In the genomic region with DNA sequence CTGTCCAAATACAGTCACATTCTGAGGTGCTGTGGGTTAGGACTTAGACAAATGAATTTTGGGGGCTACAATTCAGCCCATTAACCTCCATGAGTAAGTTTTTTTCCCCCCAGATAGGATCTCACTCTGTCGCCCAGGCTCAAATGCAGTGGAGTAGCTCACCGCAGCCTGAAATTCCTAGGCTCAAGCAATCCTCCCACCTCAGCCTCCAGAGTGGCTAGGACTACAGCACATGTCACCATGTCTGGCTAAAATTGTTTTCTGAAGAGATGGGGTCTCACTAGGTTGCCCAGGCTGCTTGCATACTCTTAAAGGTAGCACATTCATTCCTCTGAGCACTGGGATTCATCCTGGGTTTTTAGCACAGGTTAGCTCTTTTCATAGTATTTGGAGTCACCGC, we compare ENCODE assay signal across 17 cellular contexts. TPM values are rescaled to one million over a fixed set of nuclear protein-coding genes. Genes with fewer than 3 reads are reported as not detected.
DNase-seq lines count a peak whose midpoint lies in the region; ATAC-seq, FAIRE-seq and TF ChIP-seq lines count a peak whose summit lies in the region.
"Had no signal": no experiment of that assay in that cellular context is flagged by ENCODE, and none has a peak within 500 bp of the region (broad histone marks: within the 10 kb centered on the region; RNA-seq: fewer than 3 reads in every experiment).

No MANE protein-coding gene starts in this region.

- H3K27me3 ChIP-seq in K562 (ENCODE audit: control insufficient read depth in 2 of 2, insufficient read depth in 2 of 2, low read length in 2 of 2), result no peaks in the 10 kb centered on the region
- H3K27me3 ChIP-seq: BE2C had no signal

- peaks cover 9% of the 10 kb centered on the region; the same call in 1 of the 2 replicates for H4K20me1 ChIP-seq in K562 (replicated peaks; ENCODE audit: control insufficient read depth, insufficient read depth, low read length)

- no peak overlapping the region for H3K9ac ChIP-seq in K562 (ENCODE audit: insufficient read depth in 1 of 2, low read depth in 2 of 2, low read length in 2 of 2)

- no peak overlapping the region for H3K4me3 ChIP-seq in K562

- FAIRE-seq in K562 (lab: Jason Lieb, UNC), result no peak
- FAIRE-seq: H1 had no signal

- no peaks in the 10 kb centered on the region for H3K9me1 ChIP-seq in K562 (ENCODE audit: control insufficient read depth, insufficient read depth, low read length)

- in situ Hi-C loops in K562 (cut with MboI), result loop anchor here (10.0 kb wide), 1 partner anchor 371 kb away; no protein-coding TSS in a partner anchor

- TF ChIP-seq CTCF in natural killer cell (IDR thresholded peaks at IDR 0.05) (no peak), K562 (IDR thresholded peaks at IDR 0.05 in 2 of 3, conservative IDR thresholded peaks at IDR 0.05 in 1 of 3; ENCODE audit: insufficient read depth in 2 of 3, low read depth in 1 of 3, low read length in 3 of 3) (no peak), glutamatergic neuron (IDR thresholded peaks at IDR 0.05; ENCODE audit: partially characterized antibody, unreplicated experiment) (no peak)

- H2AFZ ChIP-seq in K562 (ENCODE audit: low read depth, low read length), result no peak overlapping the region

- no peak overlapping the region for H3K4me3 Mint-ChIP-seq in natural killer cell
- no peak overlapping the region for H3K4me3 Mint-ChIP-seq in natural killer cell treated with Interleukin-12 subunit alpha and Interleukin-12 subunit beta and Interleukin-15 and Interleukin-18, amount 100 ng/mL, for 72 hours
- no peak overlapping the region for H3K4me3 Mint-ChIP-seq in T-helper 17 cell
- H3K4me3 Mint-ChIP-seq in glutamatergic neuron (ENCODE audit: unreplicated experiment), result no peak overlapping the region
- H3K4me3 Mint-ChIP-seq: CD4-positive, CD25-positive, alpha-beta regulatory T cell; H9 had no signal

- 94% methylated on average over 3 of the region's 3 CpGs for WGBS in K562 (ENCODE audit: insufficient coverage, low coverage, missing lambda C conversion rate)

- no peak overlapping the region for H3K4me2 ChIP-seq in K562 (ENCODE audit: insufficient read depth, low read length)

- ATAC-seq in natural killer cell (no peak), T-helper 17 cell (no peak), K562 (no peak)
- no peak for ATAC-seq in natural killer cell treated with Interleukin-12 subunit alpha and Interleukin-12 subunit beta and Interleukin-15 and Interleukin-18, amount 100 ng/mL, for 72 hours

- peaks cover 37% of the 10 kb centered on the region for H3K36me3 Mint-ChIP-seq in natural killer cell
- H3K36me3 Mint-ChIP-seq in natural killer cell treated with Interleukin-12 subunit alpha and Interleukin-12 subunit beta and Interleukin-15 and Interleukin-18, amount 100 ng/mL, for 72 hours, result peaks cover 36% of the 10 kb centered on the region
- peaks cover 13% of the 10 kb centered on the region for H3K36me3 Mint-ChIP-seq in T-helper 17 cell (ENCODE audit: low read depth)
- no peaks in the 10 kb centered on the region for H3K36me3 Mint-ChIP-seq in glutamatergic neuron (ENCODE audit: unreplicated experiment)

- POLR2A ChIA-PET in K562 (lab: Yijun Ruan, JAX), result interaction anchor here (0.6 to 2.0 kb wide), 5 partner anchors 10 to 19 kb away, joined by 3 to 5 read pairs (median 3); no protein-coding TSS in a partner anchor

- peaks cover 50 to 51% of the 10 kb centered on the region in 2 donors for H3K4me1 Mint-ChIP-seq in natural killer cell
- peaks cover 15 to 26% of the 10 kb centered on the region in 2 donors for H3K4me1 Mint-ChIP-seq in natural killer cell treated with Interleukin-12 subunit alpha and Interleukin-12 subunit beta and Interleukin-15 and Interleukin-18, amount 100 ng/mL, for 72 hours (ENCODE audit: low read depth in 2 of 2)
- H3K4me1 Mint-ChIP-seq in T-helper 17 cell, result peaks cover 19% of the 10 kb centered on the region
- no peaks in the 10 kb centered on the region for H3K4me1 Mint-ChIP-seq in glutamatergic neuron (ENCODE audit: low read depth, unreplicated experiment)

- H3K27me3 Mint-ChIP-seq in natural killer cell (ENCODE audit: low read depth in 2 of 2) (no peaks in the 10 kb centered on the region), T-helper 17 cell (no peaks in the 10 kb centered on the region), glutamatergic neuron (ENCODE audit: unreplicated experiment) (peaks cover 3% of the 10 kb centered on the region)
- H3K27me3 Mint-ChIP-seq in natural killer cell treated with Interleukin-12 subunit alpha and Interleukin-12 subunit beta and Interleukin-15 and Interleukin-18, amount 100 ng/mL, for 72 hours, result no peaks in the 10 kb centered on the region
- H3K27me3 Mint-ChIP-seq: CD4-positive, CD25-positive, alpha-beta regulatory T cell had no signal

- peaks cover 59% of the 10 kb centered on the region for H3K79me2 ChIP-seq in K562 (ENCODE audit: control insufficient read depth, insufficient read depth, low read length)

- no peak overlapping the region for H3K27ac ChIP-seq in K562 (ENCODE audit: extremely low read depth, low read depth, low read length)

- intact Hi-C loops in natural killer cell (cut with micrococcal nuclease), result no loop called here
- intact Hi-C loops in K562 (cut with micrococcal nuclease), result no loop called here

- BruUV-seq in K562 (replicated peaks; lab: Mats Ljungman, UMichigan), result TSS peak; percentile 3

- H3K27ac Mint-ChIP-seq in natural killer cell (peak overlapping the region; percentile 47 to 58), T-helper 17 cell (peak overlapping the region; percentile 41), glutamatergic neuron (ENCODE audit: unreplicated experiment) (no peak overlapping the region)
- H3K27ac Mint-ChIP-seq in natural killer cell treated with Interleukin-12 subunit alpha and Interleukin-12 subunit beta and Interleukin-15 and Interleukin-18, amount 100 ng/mL, for 72 hours, result peak overlapping the region in 1 of 2 donors; percentile 36

- TF ChIP-seq RAD21 in K562 (CRISPR knock-in tag; conservative IDR thresholded peaks at IDR 0.05 in 1 of 2, IDR thresholded peaks at IDR 0.05 in 1 of 2), result no peak

- TF ChIP-seq EP300 in K562 (IDR thresholded peaks at IDR 0.05; ENCODE audit: low read length), result no peak

- H3K9me3 Mint-ChIP-seq in natural killer cell, result no peaks in the 10 kb centered on the region
- no peaks in the 10 kb centered on the region for H3K9me3 Mint-ChIP-seq in natural killer cell treated with Interleukin-12 subunit alpha and Interleukin-12 subunit beta and Interleukin-15 and Interleukin-18, amount 100 ng/mL, for 72 hours
- H3K9me3 Mint-ChIP-seq in glutamatergic neuron (ENCODE audit: unreplicated experiment), result no peaks in the 10 kb centered on the region
- H3K9me3 Mint-ChIP-seq: CD4-positive, CD25-positive, alpha-beta regulatory T cell; H9 had no signal

- peaks cover 93% of the 10 kb centered on the region for H3K36me3 ChIP-seq in K562 (ENCODE audit: control insufficient read depth, insufficient read depth, low read length)

- no peaks in the 10 kb centered on the region for H3K4me1 ChIP-seq in K562 (replicated peaks in 1 of 2; ENCODE audit: control insufficient read depth in 2 of 2, insufficient read depth in 2 of 2, low read length in 2 of 2)
- H3K4me1 ChIP-seq: Caco-2 had no signal

- no peak for DNase-seq in natural killer cell
- DNase-seq in natural killer cell treated with Interleukin-12 subunit alpha and Interleukin-12 subunit beta and Interleukin-15 and Interleukin-18, amount 100 ng/mL, for 72 hours (ENCODE audit: low spot score), result no peak
- no peak for DNase-seq in T-helper 17 cell
- DNase-seq in K562 (ENCODE audit: extremely low read depth in 1 of 4, low spot score in 3 of 4), result no peak
- DNase-seq in retina, result no peak
- DNase-seq in stimulated activated CD4-positive, alpha-beta T cell treated with anti-CD3 and anti-CD28 coated beads, Interleukin-4, amount 100 ng/mL, for 24 hours, result no peak
- DNase-seq in glutamatergic neuron, result no peak
- DNase-seq: ACHN; BE2C; C1 segment of cervical spinal cord; Caco-2; CD4-positive, CD25-positive, alpha-beta regulatory T cell; DMS153; DMS79 treated with DMSO at 0.1 percent for 48 hours; GF-D8; H9 had no signal

- H3K9me3 ChIP-seq in T-helper 17 cell (ENCODE audit: control insufficient read depth, low read length, poor library complexity, severe bottlenecking) (no peaks in the 10 kb centered on the region), K562 (replicated peaks; ENCODE audit: control insufficient read depth, insufficient read depth, low read depth, low read length) (no peaks in the 10 kb centered on the region)
- H3K9me3 ChIP-seq: BE2C, Caco-2 had no signal

- CTCF ChIA-PET in K562 (lab: Yijun Ruan, JAX; ENCODE audit: low intra/inter-chr PET ratio), result no interaction called here

- TF ChIP-seq POLR2A in K562 (conservative IDR thresholded peaks at IDR 0.05), result no peak

RNA-seq across cellular contexts. Expression of a gene that starts 22.2 kb away (rescaled TPM):
- total RNA-seq in natural killer cell (100 to 1,000 TPM; 188 to 205 (median 191) TPM), T-helper 17 cell (100 to 1,000 TPM; 233 to 239 TPM), K562 (2014; rRNA removed) (237 and 254 TPM in 2 replicates), K562 (2014; rRNA removed; fragmentation: Illumina TruSeq; extraction: Trizol) (109 and 129 TPM in 2 replicates), K562 (2015; rRNA removed; fragmentation: Illumina TruSeq; extraction: Trizol) (69.9 and 76.2 TPM in 2 replicates), K562 (2021) (190 and 194 TPM in 2 replicates), glutamatergic neuron (ENCODE audit: unreplicated experiment) (193 TPM)
- 100 to 1,000 TPM; 126 to 185 TPM for total RNA-seq in natural killer cell treated with Interleukin-12 subunit alpha and Interleukin-12 subunit beta and Interleukin-15 and Interleukin-18, amount 100 ng/mL, for 72 hours
- total RNA-seq in K562 (2011; cell fraction: chromatin; rRNA removed; ENCODE audit: low replicate concordance), result 23.9 and 70.7 TPM in 2 replicates
- 15.0 and 16.3 TPM in 2 replicates for total RNA-seq in K562 (2011; cell fraction: nucleolus; rRNA removed)
- 25.6 and 41.1 TPM in 2 replicates for total RNA-seq in K562 (2011; cell fraction: nucleoplasm; rRNA removed)
- polyA plus RNA-seq in K562 (2011; rRNA removed) (158 and 257 TPM in 2 replicates), K562 (2014; fragmentation: Illumina TruSeq; extraction: Trizol) (90.3 and 94.9 TPM in 2 replicates), K562 (2014; fragmentation: Nextera tagmentation; extraction: Ambion mirVana) (10 to 100 TPM; 23.0 to 24.8 TPM), K562 (2014; rRNA removed) (149 and 211 TPM in 2 replicates)
- 86.1 and 87.0 TPM in 2 replicates for polyA plus RNA-seq in K562 (2011; cell fraction: cytosol; rRNA removed)
- 32.6 and 43.8 TPM in 2 replicates for polyA plus RNA-seq in K562 (2011; cell fraction: nucleus; rRNA removed)
- polyA plus RNA-seq in K562 (2012), result 133 and 154 TPM in 2 replicates
- 212 and 242 TPM in 2 replicates for polyA minus RNA-seq in K562 (2011; rRNA and poly(A)+ RNA removed)
- 80.6 and 127 TPM in 2 replicates for polyA minus RNA-seq in K562 (2011; cell fraction: cytosol; rRNA and poly(A)+ RNA removed)
- 16.0 and 27.2 TPM in 2 replicates for polyA minus RNA-seq in K562 (2011; cell fraction: nucleus; rRNA and poly(A)+ RNA removed)

RNA-seq across cellular contexts. Expression of a gene that starts 26.9 kb away (rescaled TPM):
- total RNA-seq in natural killer cell (100 to 1,000 TPM; 301 to 338 (median 315) TPM), T-helper 17 cell (100 to 1,000 TPM; 284 to 339 TPM), K562 (2014; rRNA removed) (259 and 301 TPM in 2 replicates), K562 (2014; rRNA removed; fragmentation: Illumina TruSeq; extraction: Trizol) (655 and 748 TPM in 2 replicates), K562 (2015; rRNA removed; fragmentation: Illumina TruSeq; extraction: Trizol) (621 and 639 TPM in 2 replicates), K562 (2021) (302 and 303 TPM in 2 replicates), glutamatergic neuron (ENCODE audit: unreplicated experiment) (345 TPM)
- total RNA-seq in natural killer cell treated with Interleukin-12 subunit alpha and Interleukin-12 subunit beta and Interleukin-15 and Interleukin-18, amount 100 ng/mL, for 72 hours, result 100 to 1,000 TPM; 162 to 210 TPM
- total RNA-seq in K562 (2011; cell fraction: chromatin; rRNA removed; ENCODE audit: low replicate concordance), result 90.0 and 233 TPM in 2 replicates
- total RNA-seq in K562 (2011; cell fraction: nucleolus; rRNA removed), result 56.3 and 56.9 TPM in 2 replicates
- 128 and 219 TPM in 2 replicates for total RNA-seq in K562 (2011; cell fraction: nucleoplasm; rRNA removed)
- polyA plus RNA-seq in K562 (2011; rRNA removed) (471 and 627 TPM in 2 replicates), K562 (2014; fragmentation: Illumina TruSeq; extraction: Trizol) (809 and 876 TPM in 2 replicates), K562 (2014; fragmentation: Nextera tagmentation; extraction: Ambion mirVana) (1,000 to 10,000 TPM; 2,075 to 2,109 TPM), K562 (2014; rRNA removed) (625 and 669 TPM in 2 replicates)
- polyA plus RNA-seq in K562 (2011; cell fraction: cytosol; rRNA removed), result 91.9 and 240 TPM in 2 replicates
- 71.9 and 148 TPM in 2 replicates for polyA plus RNA-seq in K562 (2011; cell fraction: nucleus; rRNA removed)
- 488 and 491 TPM in 2 replicates for polyA plus RNA-seq in K562 (2012)
- 617 and 618 TPM in 2 replicates for polyA minus RNA-seq in K562 (2011; rRNA and poly(A)+ RNA removed)
- 97.3 and 126 TPM in 2 replicates for polyA minus RNA-seq in K562 (2011; cell fraction: cytosol; rRNA and poly(A)+ RNA removed)
- 44.0 and 74.6 TPM in 2 replicates for polyA minus RNA-seq in K562 (2011; cell fraction: nucleus; rRNA and poly(A)+ RNA removed)
